Comparison of ENCODE assay signal across 12 cellular contexts in the genomic region with DNA sequence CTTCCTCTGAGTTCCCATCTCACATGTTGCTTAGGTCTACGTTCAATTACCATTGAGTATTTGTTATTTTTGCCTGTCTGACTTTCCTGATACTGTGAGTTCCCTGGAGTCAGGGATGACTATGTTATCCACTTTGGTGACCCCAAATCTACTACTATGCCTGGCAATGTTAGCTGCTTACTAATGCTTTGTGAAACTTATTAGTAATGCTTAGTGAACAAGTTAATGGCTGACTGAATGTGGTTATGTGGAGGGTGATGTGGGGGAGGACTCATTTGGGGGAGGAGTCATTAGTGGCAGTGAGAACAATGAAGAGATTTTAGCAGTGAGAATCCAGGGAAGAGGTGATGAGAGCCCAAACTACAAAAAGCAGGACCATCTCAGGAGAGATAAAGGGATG.
A peak's percentile ranks its signal among the peaks of the same experiment; 100 is the strongest.
DNase-seq lines count a peak whose midpoint lies in the region; ATAC-seq and TF ChIP-seq lines count a peak whose summit lies in the region.
"Had no signal": no experiment of that assay in that cellular context is flagged by ENCODE, and none has a peak within 500 bp of the region (broad histone marks: within the 10 kb centered on the region; RNA-seq: fewer than 3 reads in every experiment).

No MANE protein-coding gene starts in this region.

- DNase-seq in GM13977 (ENCODE audit: low spot score): peak; percentile 30
- DNase-seq in fibroblast of mammary gland (ENCODE audit: low read depth): peak; percentile 87
- no peak for DNase-seq in ecto neural progenitor cell (ENCODE audit: low spot score)
- DNase-seq in SK-N-DZ (ENCODE audit: low spot score): no peak
- DNase-seq in NCI-H226: no peak
- DNase-seq in NCI-H1436 treated with DMSO at 0.1 percent for 48 hours (lab: John Stamatoyannopoulos, UW): no peak
- DNase-seq: activated naive CD8-positive, alpha-beta T cell treated with anti-CD3 and anti-CD28 coated beads, Interleukin-2, amount 10 ng/mL, durations not matched to agents 7 days and 5 days; DND-41; Kasumi-1 had no signal

- in situ Hi-C loops in GM13977 (cut with MboI; ENCODE audit: low pct_unique_long_range_greater_than_20kb, low sequenced_read_pairs, unreplicated experiment): loop anchor here (25.0 kb wide), 1 partner anchor 761 kb away; no protein-coding TSS in a partner anchor

- H3K4me3 ChIP-seq in fibroblast of mammary gland (ENCODE audit: control insufficient read depth, low read depth, low read length): no peak overlapping the region

- TF ChIP-seq CTCF in GM13977 (IDR thresholded peaks at IDR 0.05; ENCODE audit: extremely low read depth, insufficient read depth, missing control alignments) (no peak), fibroblast of mammary gland (conservative IDR thresholded peaks at IDR 0.05; ENCODE audit: control insufficient read depth, insufficient read depth, low read depth, low read length) (no peak)

- ATAC-seq in GM21423 (IDR thresholded peaks at IDR 0.05; ENCODE audit: unreplicated experiment) (peak; percentile 99), HG03175 (IDR thresholded peaks at IDR 0.05; ENCODE audit: unreplicated experiment) (peak; percentile 98)
- ATAC-seq: SK-N-SH treated with all-trans-retinoic acid at 6 μM for 48 hours had no signal

Comparison
In these comparisons a context has a peak if more than half of its experiments do, and no peak if none do; other contexts are left out.
1. DNase-seq: peak in GM13977 (single experiment) and fibroblast of mammary gland (single experiment); none in ecto neural progenitor cell (single experiment), SK-N-DZ (single experiment), NCI-H226 (single experiment) and NCI-H1436 treated with DMSO at 0.1 percent for 48 hours (single experiment).